1 cellular context compared by ENCODE assay signal in genomic region chrX:136148391-136148790, GRCh38.
TF ChIP-seq lines count a peak whose summit lies in the region.

No MANE protein-coding gene starts in this region.

TF ChIP-seq in H1, 55 proteins besides CTCF, POLR2A, EP300 and RAD21 (continued from another document):
- no peak for TF ChIP-seq MAFK (IDR thresholded peaks at IDR 0.05; ENCODE audit: low read depth, low read length)
- no peak for TF ChIP-seq SP1 (IDR thresholded peaks at IDR 0.05; ENCODE audit: low read depth, low read length)
